ENCODE assay signal across 10 cellular contexts in the genomic region with DNA sequence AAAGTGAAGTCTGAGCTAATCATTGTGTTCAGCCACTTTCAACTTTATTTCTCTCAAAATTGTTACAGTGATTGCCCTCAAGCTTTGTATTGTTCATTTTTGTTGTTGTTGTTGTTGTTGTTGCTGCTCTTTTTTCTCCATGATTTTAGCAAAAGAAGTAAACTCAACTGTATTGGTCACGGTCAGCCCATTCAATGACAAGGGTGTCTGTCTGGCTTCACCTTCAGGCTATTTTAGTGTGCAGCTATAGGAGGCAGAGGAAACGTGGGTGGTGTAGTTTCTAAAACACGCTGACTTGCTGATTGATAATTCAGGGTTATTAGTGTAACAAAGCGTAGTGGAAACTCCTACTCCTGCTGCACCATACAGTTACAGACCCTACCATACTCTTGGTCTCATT.
DNase-seq lines count a peak whose midpoint lies in the region; ATAC-seq, FAIRE-seq and TF ChIP-seq lines count a peak whose summit lies in the region.
"Had no signal": no experiment of that assay in that cellular context is flagged by ENCODE, and none has a peak within 500 bp of the region (broad histone marks: within the 10 kb centered on the region; RNA-seq: fewer than 3 reads in every experiment).

No MANE protein-coding gene starts in this region.

- no peaks in the 10 kb centered on the region for H3K9me3 Mint-ChIP-seq in memory B cell
- H3K9me3 Mint-ChIP-seq: activated B cell treated with CpG ODN at 0.5 μM for 24 hours; activated naive CD4-positive, alpha-beta T cell treated with anti-CD3 and anti-CD28 coated beads, Interleukin-2, amount 50 U/mL, for 24 hours had no signal

- H3K4me3 Mint-ChIP-seq in memory B cell: no peak overlapping the region
- H3K4me3 Mint-ChIP-seq: activated B cell treated with CpG ODN at 0.5 μM for 24 hours; activated naive CD4-positive, alpha-beta T cell treated with anti-CD3 and anti-CD28 coated beads, Interleukin-2, amount 50 U/mL, for 24 hours had no signal

- DNase-seq in memory B cell (ENCODE audit: low spot score in 2 of 2): no peak
- no peak for DNase-seq in frontal cortex (ENCODE audit: low spot score in 2 of 2)
- no peak for DNase-seq in osteoblast (ENCODE audit: insufficient read length, low spot score, missing footprints)
- DNase-seq in pons (ENCODE audit: low spot score): no peak
- DNase-seq: activated B cell treated with CpG ODN at 0.5 μM for 24 hours, PC-3 had no signal

- no peak overlapping the region for H2AFZ ChIP-seq in osteoblast (ENCODE audit: low read length)

- no peaks in the 10 kb centered on the region for H3K4me1 ChIP-seq in osteoblast (ENCODE audit: insufficient read depth, low read length)

- peaks cover 3% of the 10 kb centered on the region for H3K4me1 Mint-ChIP-seq in memory B cell
- H3K4me1 Mint-ChIP-seq: activated naive CD4-positive, alpha-beta T cell treated with anti-CD3 and anti-CD28 coated beads, Interleukin-2, amount 50 U/mL, for 24 hours had no signal

- ATAC-seq in GM19023 (IDR thresholded peaks at IDR 0.05; ENCODE audit: unreplicated experiment) (peak; percentile 77), GM21717 (IDR thresholded peaks at IDR 0.05; ENCODE audit: unreplicated experiment) (peak; percentile 96), HG03159 (IDR thresholded peaks at IDR 0.05; ENCODE audit: unreplicated experiment) (peak; percentile 72), memory B cell (ENCODE audit: low read depth) (no peak)
- ATAC-seq: PC-3 had no signal

- H4K20me1 ChIP-seq in osteoblast (ENCODE audit: insufficient read depth, low read length): no peaks in the 10 kb centered on the region

- no peak overlapping the region for H3K4me3 ChIP-seq in osteoblast (ENCODE audit: insufficient read depth, low read length)

- no peak for TF ChIP-seq CTCF in osteoblast (IDR thresholded peaks at IDR 0.05; ENCODE audit: extremely low read depth, low read depth, low read length)

- peak overlapping the region; percentile 51 for H3K27ac Mint-ChIP-seq in memory B cell
- H3K27ac Mint-ChIP-seq: activated B cell treated with CpG ODN at 0.5 μM for 24 hours; activated naive CD4-positive, alpha-beta T cell treated with anti-CD3 and anti-CD28 coated beads, Interleukin-2, amount 50 U/mL, for 24 hours had no signal

- no peaks in the 10 kb centered on the region for H3K27me3 Mint-ChIP-seq in memory B cell
- H3K27me3 Mint-ChIP-seq: activated B cell treated with CpG ODN at 0.5 μM for 24 hours; activated naive CD4-positive, alpha-beta T cell treated with anti-CD3 and anti-CD28 coated beads, Interleukin-2, amount 50 U/mL, for 24 hours had no signal

- H3K9me3 ChIP-seq in osteoblast (ENCODE audit: low read depth, low read length): no peaks in the 10 kb centered on the region

- FAIRE-seq in frontal cortex (lab: Jason Lieb, UNC): no peak

- H3K36me3 Mint-ChIP-seq in memory B cell: peaks cover 18% of the 10 kb centered on the region

- H3K4me2 ChIP-seq in osteoblast (ENCODE audit: insufficient read depth, low read length): no peak overlapping the region

- no peak overlapping the region for H3K27ac ChIP-seq in osteoblast (ENCODE audit: low read depth, low read length)

- no peaks in the 10 kb centered on the region for H3K36me3 ChIP-seq in osteoblast (ENCODE audit: insufficient read depth, low read length)

- no peaks in the 10 kb centered on the region for H3K79me2 ChIP-seq in osteoblast (ENCODE audit: insufficient read depth, low read length)

- H3K27me3 ChIP-seq in osteoblast (ENCODE audit: insufficient read depth, low read length): no peaks in the 10 kb centered on the region
